2 cellular contexts compared by ENCODE assay signal in genomic region chr6:3326179-3326971, GRCh38.
TF ChIP-seq lines count a peak whose summit lies in the region.

No MANE protein-coding gene starts in this region.

TF ChIP-seq in HEK293, 187 proteins besides CTCF, POLR2A, EP300 and RAD21:
- TF ChIP-seq, protein P1, sequence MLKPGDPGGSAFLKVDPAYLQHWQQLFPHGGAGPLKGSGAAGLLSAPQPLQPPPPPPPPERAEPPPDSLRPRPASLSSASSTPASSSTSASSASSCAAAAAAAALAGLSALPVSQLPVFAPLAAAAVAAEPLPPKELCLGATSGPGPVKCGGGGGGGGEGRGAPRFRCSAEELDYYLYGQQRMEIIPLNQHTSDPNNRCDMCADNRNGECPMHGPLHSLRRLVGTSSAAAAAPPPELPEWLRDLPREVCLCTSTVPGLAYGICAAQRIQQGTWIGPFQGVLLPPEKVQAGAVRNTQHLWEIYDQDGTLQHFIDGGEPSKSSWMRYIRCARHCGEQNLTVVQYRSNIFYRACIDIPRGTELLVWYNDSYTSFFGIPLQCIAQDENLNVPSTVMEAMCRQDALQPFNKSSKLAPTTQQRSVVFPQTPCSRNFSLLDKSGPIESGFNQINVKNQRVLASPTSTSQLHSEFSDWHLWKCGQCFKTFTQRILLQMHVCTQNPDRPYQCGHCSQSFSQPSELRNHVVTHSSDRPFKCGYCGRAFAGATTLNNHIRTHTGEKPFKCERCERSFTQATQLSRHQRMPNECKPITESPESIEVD (tag by site-specific recombination; IDR thresholded peaks at IDR 0.05) = peak; percentile 47; the same call in 1 of the 2 replicates
- no peak for TF ChIP-seq BCL6B (tag by site-specific recombination; IDR thresholded peaks at IDR 0.05)
TF ChIP-seq in HEK293: peak in this region for 1.

TF ChIP-seq in H1, 55 proteins besides CTCF, POLR2A, EP300 and RAD21:
- no peak for TF ChIP-seq CHD7 (IDR thresholded peaks at IDR 0.05; ENCODE audit: insufficient replicate concordance, low read length)
- TF ChIP-seq BCL11A (IDR thresholded peaks at IDR 0.05; ENCODE audit: low read depth in 2 of 2, low read length in 2 of 2) = no peak
- no peak for TF ChIP-seq TEAD4 (IDR thresholded peaks at IDR 0.05; ENCODE audit: low read depth, low read length)
- TF ChIP-seq NRF1 (IDR thresholded peaks at IDR 0.05; ENCODE audit: low read depth, low read length) = no peak
- TF ChIP-seq, protein P2, sequence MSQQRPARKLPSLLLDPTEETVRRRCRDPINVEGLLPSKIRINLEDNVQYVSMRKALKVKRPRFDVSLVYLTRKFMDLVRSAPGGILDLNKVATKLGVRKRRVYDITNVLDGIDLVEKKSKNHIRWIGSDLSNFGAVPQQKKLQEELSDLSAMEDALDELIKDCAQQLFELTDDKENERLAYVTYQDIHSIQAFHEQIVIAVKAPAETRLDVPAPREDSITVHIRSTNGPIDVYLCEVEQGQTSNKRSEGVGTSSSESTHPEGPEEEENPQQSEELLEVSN (IDR thresholded peaks at IDR 0.05) = no peak
- no peak for TF ChIP-seq CHD2 (IDR thresholded peaks at IDR 0.05; ENCODE audit: low read length)
